Comparison of ENCODE assay signal across 8 cellular contexts in the genomic region with DNA sequence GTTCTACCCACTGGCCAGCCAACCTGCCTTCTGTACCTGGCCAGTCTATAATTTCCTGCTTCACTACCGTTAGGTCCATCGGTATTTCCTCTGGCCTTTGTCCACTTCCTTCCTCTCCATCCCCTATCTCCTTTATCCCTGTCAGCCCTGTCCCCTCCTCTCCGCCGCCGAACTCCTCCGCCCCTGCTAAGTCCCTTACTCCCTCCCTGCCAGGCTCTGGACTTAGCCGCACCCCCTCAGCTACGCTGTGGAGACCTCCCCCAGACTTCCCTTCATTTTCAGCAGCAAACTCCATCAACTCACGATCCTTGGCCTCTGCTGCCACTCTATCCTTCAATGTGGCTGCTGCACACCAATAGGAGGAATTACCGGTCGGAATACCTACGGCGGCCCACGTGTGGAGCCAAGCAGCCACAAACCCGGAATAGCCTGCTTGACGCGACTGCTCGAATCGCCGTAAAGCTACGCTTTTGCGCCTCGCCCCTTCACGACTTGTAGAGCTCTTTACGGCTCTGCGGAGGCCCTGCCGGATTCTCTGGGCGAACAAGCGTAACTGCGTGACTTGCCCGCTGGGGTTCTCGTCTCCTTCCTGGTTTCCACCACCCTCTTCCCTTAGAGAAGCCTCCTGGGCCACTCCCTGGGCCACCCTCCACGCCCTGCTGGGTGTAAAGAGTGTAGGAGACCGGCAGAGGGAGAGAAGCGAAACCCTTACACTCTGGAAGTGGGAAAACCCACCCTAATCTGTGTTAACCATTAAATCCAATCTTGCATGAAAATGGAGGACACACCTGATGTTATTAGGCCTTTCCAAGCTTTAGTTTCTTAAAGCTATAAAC. TPM values are rescaled to one million over a fixed set of nuclear protein-coding genes. Genes with fewer than 3 reads are reported as not detected.
DNase-seq lines count a peak whose midpoint lies in the region; TF ChIP-seq lines count a peak whose summit lies in the region.

Gene ZNHIT6 (minus strand): TSS at position 444 of the 836 bp plus-strand sequence. CDS start 149 bp downstream, at position 295.

- H4K91ac ChIP-seq in H9 (ENCODE audit: insufficient read length, low read depth, low read length) = no peak within 1 kb of the TSS

- H3K79me1 ChIP-seq in H9 (ENCODE audit: insufficient read depth, low read depth, low read length, poor library complexity, severe bottlenecking) = no peaks in the 10 kb centered on the region

- peak within 1 kb of the TSS; percentile 99 for H3K4me3 ChIP-seq in fibroblast of villous mesenchyme (ENCODE audit: low read depth, low read length)
- H3K4me3 ChIP-seq in neural cell (ENCODE audit: low read length) = peak within 1 kb of the TSS; percentile 84
- peak within 1 kb of the TSS; percentile 72 to 79 (median 78) for H3K4me3 ChIP-seq in stomach

- no peak within 1 kb of the TSS for H2BK20ac ChIP-seq in H9 (ENCODE audit: low read depth, low read length, poor library complexity, severe bottlenecking)

- H3K14ac ChIP-seq in H9 (ENCODE audit: insufficient read depth, low read length) = peak within 1 kb of the TSS; percentile 81

- no peaks in the 10 kb centered on the region for H3K27me3 Mint-ChIP-seq in H9 (ENCODE audit: low read depth)

- H3K9me3 ChIP-seq in H9 (ENCODE audit: control insufficient read depth, low read depth, low read length) (no peaks in the 10 kb centered on the region), neural cell (ENCODE audit: low read length) (no peaks in the 10 kb centered on the region), stomach (peaks cover 0 to under 1% (median 0%) of the 10 kb centered on the region in 4 donors)

- H2BK120ac ChIP-seq in H9 (ENCODE audit: low read depth, low read length, poor library complexity, severe bottlenecking) = no peak within 1 kb of the TSS

- H3K9me3 Mint-ChIP-seq in H9 = no peaks in the 10 kb centered on the region

- H2AFZ ChIP-seq in H9 (ENCODE audit: low read length) = peak within 1 kb of the TSS; percentile 65
- H2AFZ ChIP-seq in neural cell (ENCODE audit: low read depth, low read length) = peak within 1 kb of the TSS; percentile 98

- H4K8ac ChIP-seq in H9 (replicated peaks; ENCODE audit: insufficient read length, low read depth, low read length) = no peak within 1 kb of the TSS

- H4K20me1 ChIP-seq in H9 (ENCODE audit: control insufficient read depth, insufficient read depth, insufficient read length) (no peaks in the 10 kb centered on the region), neural cell (ENCODE audit: insufficient read depth) (no peaks in the 10 kb centered on the region)

- TF ChIP-seq RAD21 in neural cell (conservative IDR thresholded peaks at IDR 0.05) = peak; percentile 62

- H3K4me1 Mint-ChIP-seq in H9 = peaks cover 2 to 4% of the 10 kb centered on the region in 2 experiments; a peak in 1 of 4 replicates

- no peak within 1 kb of the TSS for H2BK12ac ChIP-seq in H9 (ENCODE audit: insufficient read length, low read depth, low read length)

- H3K27ac ChIP-seq in H9 (ENCODE audit: insufficient read length, low read depth, low read length) = peak within 1 kb of the TSS; percentile 9
- peak within 1 kb of the TSS; percentile 91 for H3K27ac ChIP-seq in neural cell (ENCODE audit: low read length)
- H3K27ac ChIP-seq in stomach = peak within 1 kb of the TSS; percentile 77 to 91 (median 85)

- H3K27me3 ChIP-seq in H9 (ENCODE audit: insufficient read depth, low read length) = no peaks in the 10 kb centered on the region
- no peaks in the 10 kb centered on the region for H3K27me3 ChIP-seq in neural cell (ENCODE audit: insufficient read depth, low read depth, low read length)
- H3K27me3 ChIP-seq in stomach = peaks cover 0 to 3% (median 0%) of the 10 kb centered on the region in 3 donors

- H3K4me2 ChIP-seq in H9 (ENCODE audit: insufficient read depth, insufficient read length, low read length) (peak within 1 kb of the TSS; percentile 98), neural cell (ENCODE audit: low read length) (peak within 1 kb of the TSS; percentile 92)

- no peak within 1 kb of the TSS for H2BK15ac ChIP-seq in H9 (ENCODE audit: low read depth, low read length)

- no CpG with 5 or more reads among the region's 35 CpGs for WGBS in H9 (ENCODE audit: extremely low coverage, insufficient read length, low lambda C conversion rate)
- WGBS in stomach, 5 donors = 1% methylated on average over 35 of the region's 35 CpGs

- intact Hi-C loops in stomach (cut with DNase I; ENCODE audit: low total_unique reads) = no loop called here

- H3K23me2 ChIP-seq in H9 (ENCODE audit: insufficient read length, low read depth, low read length, poor library complexity, severe bottlenecking) = peaks cover 8% of the 10 kb centered on the region

- peak within 1 kb of the TSS; percentile 63 for H3K56ac ChIP-seq in H9 (ENCODE audit: insufficient read length, low read depth, low read length)

- H3K79me2 ChIP-seq in H9 (ENCODE audit: insufficient read depth, low read length) = peaks cover 15% of the 10 kb centered on the region; the same call in 1 of the 2 replicates
- peaks cover 37% of the 10 kb centered on the region for H3K79me2 ChIP-seq in neural cell (replicated peaks; ENCODE audit: insufficient read depth, low read length)

- H3K18ac ChIP-seq in H9 (ENCODE audit: insufficient read length, low read depth, low read length) = no peak within 1 kb of the TSS

- peaks cover 13 to 26% (median 25%) of the 10 kb centered on the region in 3 experiments; a peak in 6 of 7 replicates for H3K36me3 Mint-ChIP-seq in H9 (ENCODE audit: insufficient read depth in 1 of 3, low read depth in 3 of 3)

- no peak within 1 kb of the TSS for H3K4me3 Mint-ChIP-seq in H9

- H3K4me1 ChIP-seq in H9 (ENCODE audit: insufficient read depth, low read length) (peaks cover 2% of the 10 kb centered on the region; the same call in 1 of the 2 replicates), stomach (peaks cover 10 to 34% (median 22%) of the 10 kb centered on the region in 4 donors)

- peak within 1 kb of the TSS; percentile 88 for H3K9ac ChIP-seq in H9 (ENCODE audit: extremely low read depth, insufficient read length, low read length)
- H3K9ac ChIP-seq in neural cell (ENCODE audit: low read length) = peak within 1 kb of the TSS; percentile 78

- H4K5ac ChIP-seq in H9 (ENCODE audit: insufficient read length, low read depth, low read length) = peak within 1 kb of the TSS; percentile 2

- DNase-seq in GDM1 (lab: John Stamatoyannopoulos, UW) (peak; percentile 93), H9 (peak; percentile 97), M059J (ENCODE audit: low read depth) (peak; percentile 98), fibroblast of villous mesenchyme (ENCODE audit: low read depth) (peak; percentile 96), stomach (peak; percentile 91)
- DNase-seq in activated effector memory CD4-positive, alpha-beta T cell treated with Interleukin-2 at 50 U/mL for 16 hours = peak; percentile 80

- H3K36me3 ChIP-seq in neural cell (ENCODE audit: insufficient read depth, low read length) (no peaks in the 10 kb centered on the region), stomach (peaks cover 0 to 28% (median 18%) of the 10 kb centered on the region in 4 donors)

- no peak within 1 kb of the TSS for H3K27ac Mint-ChIP-seq in H9

- TF ChIP-seq CTCF in H9 (conservative IDR thresholded peaks at IDR 0.05) (peak; percentile 56), fibroblast of villous mesenchyme (IDR thresholded peaks at IDR 0.05; ENCODE audit: insufficient read depth, low read depth, low read length) (peak; percentile 55), neural cell (IDR thresholded peaks at IDR 0.05; ENCODE audit: poor library complexity, severe bottlenecking) (peak; percentile 68), stomach (IDR thresholded peaks at IDR 0.05) (peak in 2 of 7 experiments; percentile 8 to 27)

- peak; percentile 89 for TF ChIP-seq POLR2A in Raji (IDR thresholded peaks at IDR 0.05; ENCODE audit: insufficient read depth, low read depth, low read length)
- TF ChIP-seq POLR2A in stomach (IDR thresholded peaks at IDR 0.05) = no peak

- H3F3A ChIP-seq in neural cell (ENCODE audit: insufficient read depth, low read length, poor library complexity, severe bottlenecking) = peaks cover 7% of the 10 kb centered on the region

- no peak within 1 kb of the TSS for H3K23ac ChIP-seq in H9 (ENCODE audit: insufficient read length, low read depth, low read length)

- H3K4ac ChIP-seq in H9 (ENCODE audit: low read depth, low read length) = no peak within 1 kb of the TSS

- TF ChIP-seq EP300 in neural cell (conservative IDR thresholded peaks at IDR 0.05; ENCODE audit: poor library complexity, severe bottlenecking) (peak; percentile 40), stomach (IDR thresholded peaks at IDR 0.05) (no peak)

- H3K9me2 ChIP-seq in neural cell (ENCODE audit: insufficient read depth, low read length) = no peaks in the 10 kb centered on the region

- H2AK5ac ChIP-seq in H9 (ENCODE audit: insufficient read length, low read length) = no peak within 1 kb of the TSS

- H3T11ph ChIP-seq in H9 (ENCODE audit: low read length) = no peak within 1 kb of the TSS

- no peak within 1 kb of the TSS for H2BK5ac ChIP-seq in H9 (ENCODE audit: insufficient read length, low read length)

RNA-seq across cellular contexts. Expression of gene ZNHIT6, which starts in this region (rescaled TPM):
- total RNA-seq in H9 (2021) (21.5 and 21.9 TPM in 2 replicates), fibroblast of villous mesenchyme (10.3 and 17.3 TPM in 2 replicates), stomach (10 to 100 TPM in 3 of 5 donors, 1 to 10 TPM in 2; 6.7 to 12.3 (median 10.4) TPM)
- 7.0 and 13.8 TPM in 2 replicates for total RNA-seq in M059J (2014; rRNA removed; shearing (Covaris generic))
- polyA plus RNA-seq in neural cell (14.4 and 16.6 TPM in 2 replicates), stomach (1 to 10 TPM; 5.6 to 9.2 (median 8.3) TPM)
- polyA minus RNA-seq in neural cell = 22.4 and 25.4 TPM in 2 replicates

Comparison
In these comparisons a context has a peak if more than half of its experiments do, and no peak if none do; other contexts are left out.
1. Peak in every context shown above with its lines: DNase-seq, H3K4me3 ChIP-seq and H3K27ac ChIP-seq.
2. H3K27ac ChIP-seq: peak in every context shown above with its lines; median percentile 91 in neural cell; 85 in stomach; 9 in H9.